Comparison of ENCODE assay signal across 16 cellular contexts in genomic region chr4:153506972-153507678, GRCh38. TPM values are rescaled to one million over a fixed set of nuclear protein-coding genes. Genes with fewer than 3 reads are reported as not detected.
DNase-seq lines count a peak whose midpoint lies in the region; ATAC-seq and TF ChIP-seq lines count a peak whose summit lies in the region.
"Had no signal": no experiment of that assay in that cellular context is flagged by ENCODE, and none has a peak within 500 bp of the region (broad histone marks: within the 10 kb centered on the region; RNA-seq: fewer than 3 reads in every experiment).

No MANE protein-coding gene starts in this region.

- intact Hi-C loops in PC-3 (cut with micrococcal nuclease), result no loop called here
- intact Hi-C loops in esophagus squamous epithelium (cut with DNase I), result no loop called here

- H3K9me3 ChIP-seq in PC-3 (ENCODE audit: low read length) (no peaks in the 10 kb centered on the region), esophagus squamous epithelium (no peaks in the 10 kb centered on the region)
- H3K9me3 ChIP-seq: esophagus muscularis mucosa, right atrium auricular region had no signal

- no peak for DNase-seq in activated T-cell treated with anti-CD3 and anti-CD28 coated beads, Interleukin-2, amount 50 U/mL, for 72 hours
- DNase-seq in activated T-cell treated with anti-CD3 and anti-CD28 coated beads for 4 hours (no peak), PC-3 (no peak), esophagus squamous epithelium (lab: John Stamatoyannopoulos, UW) (no peak), NCI-H2171 treated with DMSO at 0.1 percent for 48 hours (lab: John Stamatoyannopoulos, UW) (no peak)
- DNase-seq: Calu3; hippocampal formation; left colon; NCI-H1092; stimulated activated CD4-positive, alpha-beta T cell treated with anti-CD3 and anti-CD28 coated beads, Interleukin-2, amount 100 ng/mL, for 48 hours had no signal

- no TSS peak for BruUV-seq in PC-3 (replicated peaks; lab: Mats Ljungman, UMichigan)

- no peak for TF ChIP-seq POLR2A in esophagus squamous epithelium (IDR thresholded peaks at IDR 0.05)

- H2AFZ ChIP-seq in PC-3 (ENCODE audit: low read length), result no peak overlapping the region

- no peaks in the 10 kb centered on the region for H3K27me3 Mint-ChIP-seq in activated T-cell treated with anti-CD3 and anti-CD28 coated beads, Interleukin-2, amount 50 U/mL, for 72 hours (ENCODE audit: low read depth)
- H3K27me3 Mint-ChIP-seq in stimulated activated memory B cell treated with anti-CD40 and anti-IgM and Interleukin-4, amounts not matched to agents 10 μg/mL and 1 μg/mL and 100 μg/mL, for 72 hours, result no peaks in the 10 kb centered on the region

- no peak for TF ChIP-seq CTCF in PC-3 (conservative IDR thresholded peaks at IDR 0.05; ENCODE audit: low read depth, low read length)
- no peak for TF ChIP-seq CTCF in esophagus squamous epithelium (IDR thresholded peaks at IDR 0.05)

- POLR2A ChIA-PET in PC-3 (lab: Charles Lee; ENCODE audit: unreplicated experiment), result no interaction called here

- CTCF ChIA-PET in PC-3 (lab: Charles Lee), result no interaction called here

- no peak overlapping the region for H3K9ac ChIP-seq in PC-3 (ENCODE audit: low read length)

- H3K27ac ChIP-seq in PC-3 (ENCODE audit: low read length), result peak overlapping the region; percentile 32
- H3K27ac ChIP-seq in esophagus squamous epithelium, result peak overlapping the region; percentile 69 to 83 (median 74)
- H3K27ac ChIP-seq: right atrium auricular region, SK-N-MC had no signal

- H3K36me3 ChIP-seq in PC-3 (ENCODE audit: low read depth, low read length), result no peaks in the 10 kb centered on the region
- H3K36me3 ChIP-seq in esophagus squamous epithelium, result no peaks in the 10 kb centered on the region
- H3K36me3 ChIP-seq: esophagus muscularis mucosa, right atrium auricular region had no signal

- H3K27me3 ChIP-seq in PC-3 (ENCODE audit: low read length), result no peaks in the 10 kb centered on the region
- H3K27me3 ChIP-seq in esophagus squamous epithelium, result no peaks in the 10 kb centered on the region
- H3K27me3 ChIP-seq: esophagus muscularis mucosa, right atrium auricular region had no signal

- H3K79me2 ChIP-seq in PC-3 (ENCODE audit: low read length), result 0 out of 2 replicates have a peak, but pooled peaks cover 8% of the 10 kb centered on the region

- no peaks in the 10 kb centered on the region for H4K20me1 ChIP-seq in PC-3 (ENCODE audit: low read length)

- ATAC-seq in activated T-cell treated with anti-CD3 and anti-CD28 coated beads, Interleukin-2, amount 50 U/mL, for 72 hours (replicated peaks in 1 of 2), result peak in 1 of 2 donors; percentile 35
- ATAC-seq in PC-3 (no peak), HG03097 (IDR thresholded peaks at IDR 0.05; ENCODE audit: low FRiP score, unreplicated experiment) (no peak), GM21390 (IDR thresholded peaks at IDR 0.05; ENCODE audit: unreplicated experiment) (no peak)
- ATAC-seq in stimulated activated memory B cell treated with anti-CD40 and anti-IgM and Interleukin-4, amounts not matched to agents 10 μg/mL and 1 μg/mL and 100 μg/mL, for 72 hours, result no peak

- H3K9me3 Mint-ChIP-seq in activated T-cell treated with anti-CD3 and anti-CD28 coated beads, Interleukin-2, amount 50 U/mL, for 72 hours, result peaks cover 0 to 3% of the 10 kb centered on the region in 2 donors
- H3K9me3 Mint-ChIP-seq in stimulated activated memory B cell treated with anti-CD40 and anti-IgM and Interleukin-4, amounts not matched to agents 10 μg/mL and 1 μg/mL and 100 μg/mL, for 72 hours, result no peaks in the 10 kb centered on the region

- 65 to 78% methylated on average over 9 of the region's 9 CpGs for WGBS in esophagus squamous epithelium, 2 donors

- H3K36me3 Mint-ChIP-seq in activated T-cell treated with anti-CD3 and anti-CD28 coated beads, Interleukin-2, amount 50 U/mL, for 72 hours (ENCODE audit: insufficient read depth in 2 of 2), result peaks cover 14 to 32% of the 10 kb centered on the region in 2 donors
- H3K36me3 Mint-ChIP-seq in stimulated activated memory B cell treated with anti-CD40 and anti-IgM and Interleukin-4, amounts not matched to agents 10 μg/mL and 1 μg/mL and 100 μg/mL, for 72 hours, result peaks cover 63% of the 10 kb centered on the region

- peaks cover 49% of the 10 kb centered on the region for H3K4me1 ChIP-seq in PC-3 (ENCODE audit: insufficient read depth, low read length)
- H3K4me1 ChIP-seq in esophagus squamous epithelium, result peaks cover 10 to 39% (median 18%) of the 10 kb centered on the region in 3 donors

- no peak overlapping the region for H3K4me3 ChIP-seq in PC-3 (ENCODE audit: low read length)
- H3K4me3 ChIP-seq in esophagus squamous epithelium, result no peak overlapping the region
- H3K4me3 ChIP-seq: esophagus muscularis mucosa, right atrium auricular region, SK-N-MC had no signal

- no peak overlapping the region for H3K4me3 Mint-ChIP-seq in activated T-cell treated with anti-CD3 and anti-CD28 coated beads, Interleukin-2, amount 50 U/mL, for 72 hours
- no peak overlapping the region for H3K4me3 Mint-ChIP-seq in stimulated activated memory B cell treated with anti-CD40 and anti-IgM and Interleukin-4, amounts not matched to agents 10 μg/mL and 1 μg/mL and 100 μg/mL, for 72 hours

- peak overlapping the region; percentile 40 for H3K27ac Mint-ChIP-seq in activated T-cell treated with anti-CD3 and anti-CD28 coated beads, Interleukin-2, amount 50 U/mL, for 72 hours
- peak overlapping the region; percentile 6 for H3K27ac Mint-ChIP-seq in stimulated activated memory B cell treated with anti-CD40 and anti-IgM and Interleukin-4, amounts not matched to agents 10 μg/mL and 1 μg/mL and 100 μg/mL, for 72 hours

- no peaks in the 10 kb centered on the region for H3K9me2 ChIP-seq in PC-3 (replicated peaks; ENCODE audit: low read length)

- H3K4me1 Mint-ChIP-seq in activated T-cell treated with anti-CD3 and anti-CD28 coated beads, Interleukin-2, amount 50 U/mL, for 72 hours (ENCODE audit: low read depth), result peaks cover 80% of the 10 kb centered on the region
- H3K4me1 Mint-ChIP-seq in stimulated activated memory B cell treated with anti-CD40 and anti-IgM and Interleukin-4, amounts not matched to agents 10 μg/mL and 1 μg/mL and 100 μg/mL, for 72 hours, result peaks cover 80% of the 10 kb centered on the region

- no peaks in the 10 kb centered on the region for H3F3A ChIP-seq in PC-3 (ENCODE audit: low read length, unreplicated experiment)

- peak overlapping the region; percentile 10; the same call in 1 of the 2 replicates for H3K4me2 ChIP-seq in PC-3 (ENCODE audit: low read length)

RNA-seq across cellular contexts. Expression of gene TMEM131L, which starts 41.0 kb away (rescaled TPM):
- 10 to 100 TPM; 32.7 to 44.4 TPM for total RNA-seq in activated T-cell treated with anti-CD3 and anti-CD28 coated beads, Interleukin-2, amount 50 U/mL, for 72 hours
- 7.7 and 10.3 TPM in 2 replicates for total RNA-seq in PC-3 (2014; rRNA removed)
- 10 to 100 TPM in 3 of 4 donors, 1 to 10 TPM in 1; 9.2 to 14.7 (median 12.4) TPM for total RNA-seq in esophagus squamous epithelium
